Comparison of ENCODE assay signal across 8 cellular contexts in genomic region chr18:24397131-24397693, GRCh38. TPM values are rescaled to one million over a fixed set of nuclear protein-coding genes. Genes with fewer than 3 reads are reported as not detected.
DNase-seq lines count a peak whose midpoint lies in the region; ATAC-seq, FAIRE-seq and TF ChIP-seq lines count a peak whose summit lies in the region.

No MANE protein-coding gene starts in this region.

- peak overlapping the region; percentile 80 for H2AFZ ChIP-seq in endothelial cell of umbilical vein (ENCODE audit: low read depth, low read length)

- peak; percentile 15 for ATAC-seq in HG03139 (IDR thresholded peaks at IDR 0.05; ENCODE audit: unreplicated experiment)
- ATAC-seq in memory B cell (ENCODE audit: low read depth) = peak; percentile 39
- ATAC-seq in stimulated activated effector memory CD8-positive, alpha-beta T cell treated with anti-CD3 and anti-CD28 coated beads, Interleukin-12 subunit alpha, Interleukin-12 subunit beta, amount 100 ng/mL, for 72 hours = peak; percentile 65
- no peak for ATAC-seq in HG03025 (IDR thresholded peaks at IDR 0.05; ENCODE audit: low FRiP score, unreplicated experiment)

- peaks cover 2% of the 10 kb centered on the region for H3K79me2 ChIP-seq in endothelial cell of umbilical vein (ENCODE audit: control insufficient read depth, insufficient read depth, low read length)

- H3K27me3 ChIP-seq in endothelial cell of umbilical vein (ENCODE audit: control insufficient read depth in 2 of 2, insufficient read depth in 2 of 2, low read length in 2 of 2) = no peaks in the 10 kb centered on the region

- TF ChIP-seq CTCF in endothelial cell of umbilical vein (IDR thresholded peaks at IDR 0.05; ENCODE audit: extremely low read depth in 1 of 2, insufficient read depth in 1 of 2, low read depth in 1 of 2, low read length in 2 of 2) = no peak

- dilution Hi-C loops in endothelial cell of umbilical vein (cut with MboI; ENCODE audit: extremely low pct_ligation_motif_present, low sequenced_read_pairs) = no loop called here

- no peak for TF ChIP-seq POLR2A in endothelial cell of umbilical vein (IDR thresholded peaks at IDR 0.05; ENCODE audit: low read depth, low read length)

- peaks cover 10% of the 10 kb centered on the region for H3K4me1 ChIP-seq in endothelial cell of umbilical vein (ENCODE audit: control insufficient read depth, extremely low read depth, insufficient read depth, low read length)

- H3K4me1 Mint-ChIP-seq in memory B cell = peaks cover 6% of the 10 kb centered on the region
- peaks cover 13% of the 10 kb centered on the region for H3K4me1 Mint-ChIP-seq in stimulated activated effector memory CD8-positive, alpha-beta T cell treated with anti-CD3 and anti-CD28 coated beads, Interleukin-12 subunit alpha, Interleukin-12 subunit beta, amount 100 ng/mL, for 72 hours

- H3K9ac ChIP-seq in endothelial cell of umbilical vein (replicated peaks; ENCODE audit: extremely low read depth, insufficient read depth, low read length) = peak overlapping the region; percentile 68

- peak overlapping the region; percentile 57 for H3K27ac ChIP-seq in endothelial cell of umbilical vein (ENCODE audit: insufficient read depth, low read depth, low read length)

- TSS peak; percentile 40 for BruUV-seq in endothelial cell of umbilical vein (replicated peaks; lab: Mats Ljungman, UMichigan)

- H3K4me2 ChIP-seq in endothelial cell of umbilical vein (ENCODE audit: insufficient read depth, low read length) = peak overlapping the region; percentile 93

- H3K36me3 ChIP-seq in endothelial cell of umbilical vein (ENCODE audit: control insufficient read depth in 2 of 2, extremely low read depth in 1 of 2, insufficient read depth in 2 of 2, low read length in 2 of 2) = no peaks in the 10 kb centered on the region

- no peaks in the 10 kb centered on the region for H3K9me3 ChIP-seq in endothelial cell of umbilical vein (replicated peaks; ENCODE audit: control insufficient read depth, insufficient read depth, low read length)

- peak overlapping the region; percentile 69 for H3K4me3 Mint-ChIP-seq in memory B cell
- peak overlapping the region; percentile 80 for H3K4me3 Mint-ChIP-seq in stimulated activated effector memory CD8-positive, alpha-beta T cell treated with anti-CD3 and anti-CD28 coated beads, Interleukin-12 subunit alpha, Interleukin-12 subunit beta, amount 100 ng/mL, for 72 hours

- no peaks in the 10 kb centered on the region for H3K36me3 Mint-ChIP-seq in memory B cell
- no peaks in the 10 kb centered on the region for H3K36me3 Mint-ChIP-seq in stimulated activated effector memory CD8-positive, alpha-beta T cell treated with anti-CD3 and anti-CD28 coated beads, Interleukin-12 subunit alpha, Interleukin-12 subunit beta, amount 100 ng/mL, for 72 hours

- FAIRE-seq in endothelial cell of umbilical vein (lab: Jason Lieb, UNC) = peak; percentile 40

- no peaks in the 10 kb centered on the region for H3K9me3 Mint-ChIP-seq in memory B cell
- H3K9me3 Mint-ChIP-seq in stimulated activated effector memory CD8-positive, alpha-beta T cell treated with anti-CD3 and anti-CD28 coated beads, Interleukin-12 subunit alpha, Interleukin-12 subunit beta, amount 100 ng/mL, for 72 hours = no peaks in the 10 kb centered on the region

- peaks cover 12% of the 10 kb centered on the region for H3K27me3 Mint-ChIP-seq in memory B cell

- CTCF ChIA-PET in endothelial cell of umbilical vein (lab: Charles Lee) = interaction anchor here (1.2 to 2.5 kb wide), 11 partner anchors 10 to 220 kb away, joined by 3 to 21 read pairs (median 5); no protein-coding TSS in a partner anchor

- H3K27ac Mint-ChIP-seq in memory B cell = no peak overlapping the region
- H3K27ac Mint-ChIP-seq in stimulated activated effector memory CD8-positive, alpha-beta T cell treated with anti-CD3 and anti-CD28 coated beads, Interleukin-12 subunit alpha, Interleukin-12 subunit beta, amount 100 ng/mL, for 72 hours = no peak overlapping the region

- POLR2A ChIA-PET in endothelial cell of umbilical vein (lab: Charles Lee) = interaction anchor here (1.1 to 1.7 kb wide), 2 partner anchors 29 to 258 kb away, joined by 4 to 6 read pairs; partner anchors contain the start of genes CABYR and IMPACT

- peak overlapping the region; percentile 4 to 86 (median 52) for H3K4me3 ChIP-seq in endothelial cell of umbilical vein (replicated peaks in 1 of 3; ENCODE audit: insufficient read depth in 1 of 3, low read depth in 1 of 3, low read length in 3 of 3)

- intact Hi-C loops in endothelial cell of umbilical vein (cut with micrococcal nuclease) = loop anchor here (1.0 to 5.0 kb wide), 3 partner anchors 29 to 125 kb away; partner anchors contain the start of gene IMPACT

- H4K20me1 ChIP-seq in endothelial cell of umbilical vein (replicated peaks; ENCODE audit: control insufficient read depth, extremely low read depth, insufficient read depth, low read length) = no peaks in the 10 kb centered on the region

- H3K9me1 ChIP-seq in endothelial cell of umbilical vein (replicated peaks; ENCODE audit: control insufficient read depth, extremely low read depth, insufficient read depth, low read length) = no peaks in the 10 kb centered on the region

- DNase-seq in D341Med (ENCODE audit: low spot score) (peak; percentile 80), NCI-H446 treated with DMSO at 0.1 percent for 48 hours (lab: John Stamatoyannopoulos, UW) (peak; percentile 48), endothelial cell of umbilical vein (ENCODE audit: low read depth, low spot score) (peak; percentile 86), memory B cell (ENCODE audit: low spot score in 2 of 2) (no peak)
- peak; percentile 34 for DNase-seq in activated CD4-positive, CD25-positive, alpha-beta regulatory T cell treated with anti-CD3 and anti-CD28 coated beads, Interleukin-2, amount 50 U/mL, for 72 hours
- DNase-seq in stimulated activated effector memory CD8-positive, alpha-beta T cell treated with anti-CD3 and anti-CD28 coated beads, Interleukin-12 subunit alpha, Interleukin-12 subunit beta, amount 100 ng/mL, for 72 hours (ENCODE audit: low spot score in 2 of 2) = peak in 1 of 2 donors; percentile 3

TF ChIP-seq in endothelial cell of umbilical vein, 7 proteins besides CTCF, POLR2A, EP300 and RAD21:
- TF ChIP-seq EZH2 (IDR thresholded peaks at IDR 0.05; ENCODE audit: borderline replicate concordance, low read depth, low read length, severe bottlenecking) = no peak
- TF ChIP-seq MAX (IDR thresholded peaks at IDR 0.05; ENCODE audit: insufficient read depth, insufficient read length) = peak; percentile 93
- no peak for TF ChIP-seq POLR2AphosphoS5 (IDR thresholded peaks at IDR 0.05; ENCODE audit: insufficient read depth, low read depth, low read length)
- no peak for TF ChIP-seq FOS (IDR thresholded peaks at IDR 0.05; ENCODE audit: borderline replicate concordance, insufficient read depth, low read length)
- TF ChIP-seq MYC (IDR thresholded peaks at IDR 0.05; ENCODE audit: low read depth, low read length) = peak; percentile 14

RNA-seq across cellular contexts. Expression of gene OSBPL1A, which starts 0.4 kb away (rescaled TPM):
- 12.7 and 16.5 TPM in 2 replicates for total RNA-seq in endothelial cell of umbilical vein
- polyA plus RNA-seq in endothelial cell of umbilical vein = 6.1 and 6.4 TPM in 2 replicates
- polyA plus RNA-seq in endothelial cell of umbilical vein (2011; cell fraction: cytosol; rRNA removed) = 8.6 and 9.8 TPM in 2 replicates
- polyA plus RNA-seq in endothelial cell of umbilical vein (2011; cell fraction: nucleus; rRNA removed) = 10.0 and 14.6 TPM in 2 replicates
- polyA plus RNA-seq in endothelial cell of umbilical vein (2012) = 14.4 and 16.6 TPM in 2 replicates
- 14.9 and 18.5 TPM in 2 replicates for polyA minus RNA-seq in endothelial cell of umbilical vein
- polyA minus RNA-seq in endothelial cell of umbilical vein (2011; cell fraction: cytosol; rRNA and poly(A)+ RNA removed) = 12.7 TPM
- 10.4 and 11.8 TPM in 2 replicates for polyA minus RNA-seq in endothelial cell of umbilical vein (2011; cell fraction: nucleus; rRNA and poly(A)+ RNA removed)

RNA-seq across cellular contexts. Expression of gene IMPACT, which starts 29.3 kb away (rescaled TPM):
- total RNA-seq in endothelial cell of umbilical vein = 28.4 and 28.6 TPM in 2 replicates
- polyA plus RNA-seq in endothelial cell of umbilical vein = 12.5 and 15.4 TPM in 2 replicates
- polyA plus RNA-seq in endothelial cell of umbilical vein (2011; cell fraction: cytosol; rRNA removed) = 11.7 and 12.6 TPM in 2 replicates
- polyA plus RNA-seq in endothelial cell of umbilical vein (2011; cell fraction: nucleus; rRNA removed) = 10.9 and 16.1 TPM in 2 replicates
- 25.1 and 36.5 TPM in 2 replicates for polyA plus RNA-seq in endothelial cell of umbilical vein (2012)
- 13.9 and 15.2 TPM in 2 replicates for polyA minus RNA-seq in endothelial cell of umbilical vein
- 5.5 TPM for polyA minus RNA-seq in endothelial cell of umbilical vein (2011; cell fraction: cytosol; rRNA and poly(A)+ RNA removed)
- polyA minus RNA-seq in endothelial cell of umbilical vein (2011; cell fraction: nucleus; rRNA and poly(A)+ RNA removed) = 6.2 and 8.5 TPM in 2 replicates

Comparison
In these comparisons a context has a peak if more than half of its experiments do, and no peak if none do; other contexts are left out.
1. DNase-seq: peak in D341Med (single experiment), NCI-H446 treated with DMSO at 0.1 percent for 48 hours (single experiment), activated CD4-positive, CD25-positive, alpha-beta regulatory T cell treated with anti-CD3 and anti-CD28 coated beads, Interleukin-2, amount 50 U/mL, for 72 hours (single experiment) and endothelial cell of umbilical vein (single experiment); none in memory B cell (0 of 2).